Comparison of ENCODE assay signal across 21 cellular contexts in genomic region chr3:39021029-39021428, GRCh38. TPM values are rescaled to one million over a fixed set of nuclear protein-coding genes. Genes with fewer than 3 reads are reported as not detected.
A peak's percentile ranks its signal among the peaks of the same experiment; 100 is the strongest.
DNase-seq lines count a peak whose midpoint lies in the region; ATAC-seq, FAIRE-seq and TF ChIP-seq lines count a peak whose summit lies in the region.
"Had no signal": no experiment of that assay in that cellular context is flagged by ENCODE, and none has a peak within 500 bp of the region (broad histone marks: within the 10 kb centered on the region; RNA-seq: fewer than 3 reads in every experiment).

No MANE protein-coding gene starts in this region.

- peaks cover 15% of the 10 kb centered on the region for H3K27me3 Mint-ChIP-seq in activated T-cell treated with anti-CD3 and anti-CD28 coated beads, Interleukin-2, amount 50 U/mL, for 24 hours
- no peaks in the 10 kb centered on the region; the same call in 1 of the 2 replicates for H3K27me3 Mint-ChIP-seq in WTC11 (ENCODE audit: low read depth)

- TF ChIP-seq CTCF in GM12878 (IDR thresholded peaks at IDR 0.05 in 2 of 3, conservative IDR thresholded peaks at IDR 0.05 in 1 of 3; ENCODE audit: control insufficient read depth in 2 of 3, extremely low read depth in 1 of 3, insufficient read depth in 1 of 3, low read depth in 3 of 3, low read length in 3 of 3), result no peak
- TF ChIP-seq CTCF in WTC11 (IDR thresholded peaks at IDR 0.05), result no peak

- SMC1A ChIA-PET in GM12878 (lab: Charles Lee; ENCODE audit: uncharacterized antibody, unreplicated experiment), result interaction anchor here (0.6 to 6.8 kb wide), 10 partner anchors 9 to 937 kb away, joined by 3 to 41 read pairs (median 4); no protein-coding TSS in a partner anchor

- TF ChIP-seq POLR2A in GM12878 (IDR thresholded peaks at IDR 0.05; ENCODE audit: low read depth, low read length), result no peak

- no peaks in the 10 kb centered on the region for H3K36me3 Mint-ChIP-seq in activated T-cell treated with anti-CD3 and anti-CD28 coated beads, Interleukin-2, amount 50 U/mL, for 24 hours (ENCODE audit: low read depth)
- no peaks in the 10 kb centered on the region for H3K36me3 Mint-ChIP-seq in WTC11

- no peak overlapping the region for H3K9ac ChIP-seq in GM12878 (ENCODE audit: control insufficient read depth, insufficient read depth, low read length)
- H3K9ac ChIP-seq: parathyroid adenoma had no signal

- no peak; a peak in 1 of 4 replicates for TF ChIP-seq EP300 in GM12878 (IDR thresholded peaks at IDR 0.05; ENCODE audit: borderline replicate concordance in 1 of 2, control insufficient read depth in 1 of 2, low read depth in 2 of 2, low read length in 2 of 2)

- DNase-seq in GM12878 (ENCODE audit: low read depth, low spot score), result peak; percentile 54
- DNase-seq in stimulated activated CD4-positive, alpha-beta T cell treated with anti-CD3 and anti-CD28 coated beads, Interleukin-12 subunit alpha, Interleukin-12 subunit beta, amount 100 ng/mL, for 4 hours, result no peak
- DNase-seq in activated T-cell treated with anti-CD3 and anti-CD28 coated beads, Interleukin-2, amount 50 U/mL, for 24 hours, result no peak
- DNase-seq in WTC11 (ENCODE audit: low spot score), result no peak
- no peak for DNase-seq in NCI-H128 (lab: John Stamatoyannopoulos, UW; ENCODE audit: unreplicated experiment)
- DNase-seq: activated CD4-positive, alpha-beta T cell treated with anti-CD3 and anti-CD28 coated beads for 1 hour; activated gamma-delta T cell; effector CD4-positive, alpha-beta T cell; heart left ventricle; T-helper 9 cell had no signal

- H3K79me2 ChIP-seq in GM12878 (ENCODE audit: control insufficient read depth, insufficient read depth, low read length), result no peaks in the 10 kb centered on the region
- H3K79me2 ChIP-seq: parathyroid adenoma had no signal

- WGBS in GM12878 (ENCODE audit: insufficient coverage, insufficient replicate concordance, low lambda C conversion rate, missing lambda C conversion rate), result 10% methylated on average over 1 of the region's 1 CpG

- H3K4me3 Mint-ChIP-seq in activated T-cell treated with anti-CD3 and anti-CD28 coated beads, Interleukin-2, amount 50 U/mL, for 24 hours, result no peak overlapping the region
- H3K4me3 Mint-ChIP-seq in WTC11, result no peak overlapping the region
- H3K4me3 Mint-ChIP-seq: central memory CD8-positive, alpha-beta T cell had no signal

- TF ChIP-seq RAD21 in GM12878 (IDR thresholded peaks at IDR 0.05; ENCODE audit: insufficient read depth, low read depth, low read length), result no peak

- H3K9me3 ChIP-seq in GM12878 (replicated peaks; ENCODE audit: control insufficient read depth, insufficient read depth, low read length), result no peaks in the 10 kb centered on the region
- H3K9me3 ChIP-seq: heart left ventricle had no signal

- no peaks in the 10 kb centered on the region for H4K20me1 ChIP-seq in GM12878 (ENCODE audit: control insufficient read depth, insufficient read depth)

- CTCF ChIA-PET in GM12878 (lab: Yijun Ruan, JAX), result interaction anchor here (0.7 to 5.4 kb wide), 10 partner anchors 9 to 374 kb away, joined by 3 to 39 read pairs (median 4); no protein-coding TSS in a partner anchor
- CTCF ChIA-PET in WTC11 (lab: Charles Lee), result interaction anchor here (1.1 to 1.5 kb wide), 3 partner anchors 10 to 358 kb away, joined by 4 to 9 read pairs (median 7); no protein-coding TSS in a partner anchor

- in situ Hi-C loops in GM12878 (cut with MboI), result no loop called here

- no peak overlapping the region; the same call in 1 of the 2 replicates for H2AFZ ChIP-seq in GM12878 (ENCODE audit: control insufficient read depth, low read depth, low read length)
- H2AFZ ChIP-seq: parathyroid adenoma had no signal

- H3K27ac ChIP-seq in GM12878 (ENCODE audit: control insufficient read depth, insufficient read depth), result no peak overlapping the region
- H3K27ac ChIP-seq: heart left ventricle, parathyroid adenoma, SK-N-MC, skin epidermis had no signal

- RAD21 ChIA-PET in GM12878 (lab: Charles Lee; ENCODE audit: unreplicated experiment), result interaction anchor here (1.1 to 1.9 kb wide), 5 partner anchors 9 to 267 kb away, joined by 3 to 19 read pairs (median 6); no protein-coding TSS in a partner anchor

- H3K4me2 ChIP-seq in GM12878 (ENCODE audit: control insufficient read depth, insufficient read depth), result no peak overlapping the region

- no peak overlapping the region for H3K4me3 ChIP-seq in GM12878
- H3K4me3 ChIP-seq: heart left ventricle, lung, SK-N-MC, skin epidermis had no signal

- H3K9me3 Mint-ChIP-seq in activated T-cell treated with anti-CD3 and anti-CD28 coated beads, Interleukin-2, amount 50 U/mL, for 24 hours, result no peaks in the 10 kb centered on the region
- no peaks in the 10 kb centered on the region for H3K9me3 Mint-ChIP-seq in WTC11
- H3K9me3 Mint-ChIP-seq: central memory CD8-positive, alpha-beta T cell had no signal

- no peaks in the 10 kb centered on the region for H3K27me3 ChIP-seq in GM12878 (replicated peaks in 1 of 2; ENCODE audit: control insufficient read depth in 2 of 2, insufficient read depth in 2 of 2, low read length in 1 of 2)

- POLR2A ChIA-PET in GM12878 (lab: Charles Lee), result interaction anchor here (1.8 kb wide), 1 partner anchor 10 kb away, joined by 6 read pairs; no protein-coding TSS in a partner anchor
- POLR2A ChIA-PET in WTC11 (lab: Charles Lee), result no interaction called here

- no peak overlapping the region for H3K27ac Mint-ChIP-seq in activated T-cell treated with anti-CD3 and anti-CD28 coated beads, Interleukin-2, amount 50 U/mL, for 24 hours
- H3K27ac Mint-ChIP-seq in WTC11, result no peak overlapping the region

- H3K36me3 ChIP-seq in GM12878 (ENCODE audit: control insufficient read depth in 2 of 2, insufficient read depth in 2 of 2, low read length in 1 of 2), result no peaks in the 10 kb centered on the region
- H3K36me3 ChIP-seq: heart left ventricle had no signal

- FAIRE-seq in GM12878 (lab: Jason Lieb, UNC), result no peak
- FAIRE-seq: islet of Langerhans, RCC 7860 had no signal

- H3K4me1 Mint-ChIP-seq in activated T-cell treated with anti-CD3 and anti-CD28 coated beads, Interleukin-2, amount 50 U/mL, for 24 hours (ENCODE audit: low read depth), result no peaks in the 10 kb centered on the region
- H3K4me1 Mint-ChIP-seq in WTC11, result no peaks in the 10 kb centered on the region
- H3K4me1 Mint-ChIP-seq: central memory CD8-positive, alpha-beta T cell had no signal

- H3K4me1 ChIP-seq in GM12878 (ENCODE audit: control insufficient read depth, insufficient read depth, low read length), result peaks cover 3% of the 10 kb centered on the region; the same call in 1 of the 2 replicates
- H3K4me1 ChIP-seq: heart left ventricle, parathyroid adenoma had no signal

- BruUV-seq in GM12878 (replicated peaks; lab: Mats Ljungman, UMichigan), result no TSS peak

- intact Hi-C loops in GM12878 (cut with micrococcal nuclease; ENCODE audit: unreplicated experiment), result no loop called here

- ATAC-seq in GM18502 (IDR thresholded peaks at IDR 0.05; ENCODE audit: poor library complexity, unreplicated experiment) (peak; percentile 85), GM19397 (IDR thresholded peaks at IDR 0.05; ENCODE audit: unreplicated experiment) (peak; percentile 70), HG02938 (IDR thresholded peaks at IDR 0.05; ENCODE audit: unreplicated experiment) (peak; percentile 76), GM12878 (peak; percentile 79), WTC11 (no peak)
- ATAC-seq: heart left ventricle had no signal

TF ChIP-seq in GM12878, 131 proteins besides CTCF, POLR2A, EP300 and RAD21 (continues in another document):
- TF ChIP-seq SP1 (IDR thresholded peaks at IDR 0.05; ENCODE audit: low read depth, low read length), result no peak

TF ChIP-seq in WTC11, 78 proteins besides CTCF, POLR2A, EP300 and RAD21 (continues in another document):
- TF ChIP-seq TCF7 (CRISPR knock-in tag; IDR thresholded peaks at IDR 0.05; ENCODE audit: low read depth), result no peak

RNA-seq across cellular contexts. Expression of gene SCN11A, which starts 30.7 kb away (rescaled TPM):
- 1.0 and 1.3 TPM in 2 replicates for total RNA-seq in GM12878 (2013; cell fraction: nucleolus; rRNA removed)
- total RNA-seq in GM12878 (2014; rRNA removed) (0.05 and 0.06 TPM in 2 replicates), GM12878 (2014; rRNA removed; fragmentation: Illumina TruSeq; extraction: Trizol) (under 0.01 and 0.05 TPM in 2 replicates), GM12878 (2021) (not detected in 2 replicates), WTC11 (2021) (0.13 to 0.27 TPM (median 0.25 TPM) in 3 replicates)
- 0.04 TPM for polyA plus RNA-seq in GM12878 (2011; ENCODE audit: low read depth)
- polyA plus RNA-seq in GM12878 (2011; rRNA removed) (0.13 and 0.14 TPM in 2 replicates), GM12878 (2014; fragmentation: Illumina TruSeq; extraction: Trizol) (0.04 and 0.11 TPM in 2 replicates), GM12878 (2014; fragmentation: Nextera tagmentation; extraction: Ambion mirVana) (not detected), GM12878 (2014; rRNA removed) (0.03 TPM in 2 replicates), GM12878 (2016; fragmentation: Nextera tagmentation; extraction: Ambion mirVana) (under 1 TPM in 1 of 2 experiments, not detected in 1; 0.03 TPM)
- polyA plus RNA-seq in GM12878 (2011; cell fraction: cytosol; rRNA removed), result 0.02 and 0.03 TPM in 2 replicates
- 0.19 and 0.31 TPM in 2 replicates for polyA plus RNA-seq in GM12878 (2011; cell fraction: nucleus; rRNA removed)
- polyA plus RNA-seq in GM12878 (2012), result 0.04 and 0.07 TPM in 2 replicates
- 0.07 TPM in 1 of 2 replicates, not detected in the other for polyA minus RNA-seq in GM12878 (2011; rRNA and poly(A)+ RNA removed)
- not detected in 2 replicates for polyA minus RNA-seq in GM12878 (2011; cell fraction: cytosol; rRNA and poly(A)+ RNA removed)
- polyA minus RNA-seq in GM12878 (2011; cell fraction: nucleus; rRNA and poly(A)+ RNA removed), result 0.12 and 0.19 TPM in 2 replicates
- total RNA-seq: MCF 10A had no signal

RNA-seq across cellular contexts. Expression of gene WDR48, which starts 30.8 kb away (rescaled TPM):
- total RNA-seq in GM12878 (2013; cell fraction: nucleolus; rRNA removed), result 75.6 and 81.8 TPM in 2 replicates
- total RNA-seq in GM12878 (2014; rRNA removed) (20.2 and 22.7 TPM in 2 replicates), GM12878 (2014; rRNA removed; fragmentation: Illumina TruSeq; extraction: Trizol) (30.0 and 30.3 TPM in 2 replicates), GM12878 (2021) (27.8 and 28.7 TPM in 2 replicates), WTC11 (2021) (35.5 to 40.9 TPM (median 40.9 TPM) in 3 replicates)
- polyA plus RNA-seq in GM12878 (2011; ENCODE audit: low read depth), result 24.3 TPM
- polyA plus RNA-seq in GM12878 (2011; rRNA removed) (43.8 and 63.5 TPM in 2 replicates), GM12878 (2014; fragmentation: Illumina TruSeq; extraction: Trizol) (36.7 and 40.3 TPM in 2 replicates), GM12878 (2014; fragmentation: Nextera tagmentation; extraction: Ambion mirVana) (10 to 100 TPM; 16.8 to 17.1 TPM), GM12878 (2014; rRNA removed) (17.0 and 18.7 TPM in 2 replicates), GM12878 (2016; fragmentation: Nextera tagmentation; extraction: Ambion mirVana) (10 to 100 TPM; 38.4 to 40.6 TPM)
- 15.0 and 18.5 TPM in 2 replicates for polyA plus RNA-seq in GM12878 (2011; cell fraction: cytosol; rRNA removed)
- 28.6 and 34.7 TPM in 2 replicates for polyA plus RNA-seq in GM12878 (2011; cell fraction: nucleus; rRNA removed)
- 17.5 and 21.2 TPM in 2 replicates for polyA plus RNA-seq in GM12878 (2012)
- polyA minus RNA-seq in GM12878 (2011; rRNA and poly(A)+ RNA removed), result 23.2 and 51.3 TPM in 2 replicates
- polyA minus RNA-seq in GM12878 (2011; cell fraction: cytosol; rRNA and poly(A)+ RNA removed), result 11.0 and 19.8 TPM in 2 replicates
- polyA minus RNA-seq in GM12878 (2011; cell fraction: nucleus; rRNA and poly(A)+ RNA removed), result 18.9 and 19.0 TPM in 2 replicates
